In genomic region chr6:42260972-42261371, GRCh38 we compare ENCODE assay signal across 1 cellular context.
TF ChIP-seq lines count a peak whose summit lies in the region.

No MANE protein-coding gene starts in this region.

TF ChIP-seq in K562, 482 proteins besides CTCF, POLR2A, EP300 and RAD21 (continued from another document and continues in another):
- TF ChIP-seq CTCFL (IDR thresholded peaks at IDR 0.05; ENCODE audit: borderline replicate concordance, insufficient read depth, low read depth, low read length, poor library complexity, severe bottlenecking) (peak; percentile 96), TCF7 (IDR thresholded peaks at IDR 0.05; ENCODE audit: borderline replicate concordance) (no peak), PRPF4 (IDR thresholded peaks at IDR 0.05; ENCODE audit: insufficient read depth, low read depth, low read length, poor library complexity, severe bottlenecking) (no peak), KAT8 (IDR thresholded peaks at IDR 0.05; ENCODE audit: low read depth) (no peak), FOXA3 (CRISPR knock-in tag; conservative IDR thresholded peaks at IDR 0.05 in 1 of 2, IDR thresholded peaks at IDR 0.05 in 1 of 2) (0 out of 4 replicates have a peak, but pooled peaks of 1 of the 2 experiments have one; percentile 42), RBBP5 (IDR thresholded peaks at IDR 0.05; ENCODE audit: borderline replicate concordance, insufficient read depth, low read length, poor library complexity, severe bottlenecking) (no peak), MTF1 (CRISPR knock-in tag; IDR thresholded peaks at IDR 0.05; ENCODE audit: borderline replicate concordance) (no peak), RBM25 (IDR thresholded peaks at IDR 0.05; ENCODE audit: low read depth, low read length, severe bottlenecking) (no peak), RREB1 (CRISPR knock-in tag; IDR thresholded peaks at IDR 0.05) (0 out of 2 replicates have a peak, but pooled peaks have one; percentile 38), SMAD1 (IDR thresholded peaks at IDR 0.05; ENCODE audit: low read depth, low read length, partially characterized antibody) (no peak), NR4A1 (CRISPR knock-in tag; IDR thresholded peaks at IDR 0.05) (no peak), NR4A1 (tag; IDR thresholded peaks at IDR 0.05) (no peak), L3MBTL2 (IDR thresholded peaks at IDR 0.05) (0 out of 2 replicates have a peak, but pooled peaks have one; percentile 4), ZNF586 (CRISPR knock-in tag; conservative IDR thresholded peaks at IDR 0.05) (no peak), ETS1 (conservative IDR thresholded peaks at IDR 0.05; ENCODE audit: control insufficient read depth, low read depth, low read length) (no peak), MAFK (IDR thresholded peaks at IDR 0.05; ENCODE audit: low read length) (no peak), ESRRB (CRISPR knock-in tag; IDR thresholded peaks at IDR 0.05; ENCODE audit: borderline replicate concordance) (no peak), RB1 (IDR thresholded peaks at IDR 0.05; ENCODE audit: low read depth) (0 out of 2 replicates have a peak, but pooled peaks have one; percentile 8), MEIS2 (IDR thresholded peaks at IDR 0.05; ENCODE audit: partially characterized antibody) (no peak), ZNF280B (CRISPR knock-in tag; IDR thresholded peaks at IDR 0.05) (no peak), CREM (IDR thresholded peaks at IDR 0.05; ENCODE audit: low read depth) (0 out of 2 replicates have a peak, but pooled peaks have one; percentile 1), ZBED1 (IDR thresholded peaks at IDR 0.05) (no peak), TFAM (CRISPR knock-in tag; conservative IDR thresholded peaks at IDR 0.05) (no peak), PRDM10 (IDR thresholded peaks at IDR 0.05; ENCODE audit: partially characterized antibody) (no peak), HDAC1 (IDR thresholded peaks at IDR 0.05) (no peak), XRCC5 (IDR thresholded peaks at IDR 0.05; ENCODE audit: low read depth, low read length) (0 out of 2 replicates have a peak, but pooled peaks have one; percentile 48), NFYB (IDR thresholded peaks at IDR 0.05; ENCODE audit: extremely low read depth, insufficient read length) (no peak), MITF (IDR thresholded peaks at IDR 0.05) (no peak), ZNF134 (CRISPR knock-in tag; conservative IDR thresholded peaks at IDR 0.05) (no peak), GTF2B (IDR thresholded peaks at IDR 0.05; ENCODE audit: extremely low read depth, insufficient read length) (no peak), JUND (IDR thresholded peaks at IDR 0.05; ENCODE audit: borderline replicate concordance, low read depth, low read length) (no peak), JUND (tag; IDR thresholded peaks at IDR 0.05; ENCODE audit: borderline replicate concordance, low read depth, low read length) (no peak), ZBTB43 (CRISPR knock-in tag; IDR thresholded peaks at IDR 0.05) (no peak), VEZF1 (CRISPR knock-in tag; IDR thresholded peaks at IDR 0.05) (peak; percentile 40; the same call in 1 of the 2 replicates), CBX5 (IDR thresholded peaks at IDR 0.05; ENCODE audit: borderline replicate concordance, low read depth) (no peak), MXI1 (IDR thresholded peaks at IDR 0.05; ENCODE audit: low read depth, low read length) (no peak), ZNF3 (CRISPR knock-in tag; IDR thresholded peaks at IDR 0.05) (no peak), HCFC1 (IDR thresholded peaks at IDR 0.05; ENCODE audit: low read depth, low read length) (no peak), CREB1 (IDR thresholded peaks at IDR 0.05) (no peak), CREB1 (CRISPR knock-in tag; IDR thresholded peaks at IDR 0.05) (no peak)
